ENCODE assay signal across 9 cellular contexts in genomic region chr1:18913065-18913502, GRCh38. TPM values are rescaled to one million over a fixed set of nuclear protein-coding genes. Genes with fewer than 3 reads are reported as not detected.
DNase-seq lines count a peak whose midpoint lies in the region; ATAC-seq and TF ChIP-seq lines count a peak whose summit lies in the region.
"Had no signal": no experiment of that assay in that cellular context is flagged by ENCODE, and none has a peak within 500 bp of the region (broad histone marks: within the 10 kb centered on the region; RNA-seq: fewer than 3 reads in every experiment).

No MANE protein-coding gene starts in this region.

- CTCF ChIA-PET in Calu3 (lab: Charles Lee): interaction anchor here (0.6 to 1.9 kb wide), 12 partner anchors 10 to 183 kb away, joined by 3 to 11 read pairs (median 4); partner anchors contain the start of genes ALDH4A1 and IFFO2

- peak; percentile 91 for TF ChIP-seq CTCF in Calu3 (IDR thresholded peaks at IDR 0.05; ENCODE audit: unreplicated experiment)
- peak; percentile 99 for TF ChIP-seq CTCF in fibroblast of the aortic adventitia (IDR thresholded peaks at IDR 0.05; ENCODE audit: insufficient read depth, low read length)
- TF ChIP-seq CTCF in neutrophil (IDR thresholded peaks at IDR 0.05): peak; percentile 65
- peak in 5 of 7 experiments; percentile 82 to 95 (median 93) for TF ChIP-seq CTCF in stomach (IDR thresholded peaks at IDR 0.05)

- H3K27ac ChIP-seq in neutrophil: no peak overlapping the region
- H3K27ac ChIP-seq in stomach: peak overlapping the region in 4 of 5 donors; percentile 24 to 60 (median 55)

- TF ChIP-seq EP300 in stomach (IDR thresholded peaks at IDR 0.05): no peak

- no peak overlapping the region for H3K27ac Mint-ChIP-seq in Calu3 (ENCODE audit: unreplicated experiment)

- no peak overlapping the region for H3K4me3 Mint-ChIP-seq in Calu3 (ENCODE audit: low read depth, unreplicated experiment)

- H3K36me3 ChIP-seq in neutrophil (no peaks in the 10 kb centered on the region), stomach (peaks cover 16 to 72% (median 71%) of the 10 kb centered on the region in 4 donors)

- peaks cover 16% of the 10 kb centered on the region for H3K36me3 Mint-ChIP-seq in Calu3 (ENCODE audit: insufficient read depth, unreplicated experiment)

- no TSS peak for BruUV-seq in Calu3 (replicated peaks; lab: Mats Ljungman, UMichigan)

- H3K4me1 Mint-ChIP-seq in Calu3 (ENCODE audit: low read depth, unreplicated experiment): no peaks in the 10 kb centered on the region

- DNase-seq in Calu3 (peak; percentile 82), RPMI7951 (ENCODE audit: low read depth) (peak; percentile 74), fibroblast of the aortic adventitia (ENCODE audit: low read depth) (peak; percentile 69), stomach (peak; percentile 86)
- peak; percentile 54 to 58 for DNase-seq in activated T-helper 1 cell treated with anti-CD3 and anti-CD28 coated beads, Interleukin-2, amount 50 U/mL, for 16 hours (ENCODE audit: low read depth in 1 of 2, low spot score in 1 of 2)

- H3K4me3 ChIP-seq in fibroblast of the aortic adventitia (ENCODE audit: low read depth, low read length) (no peak overlapping the region), neutrophil (ENCODE audit: low read depth in 1 of 2, low read length in 1 of 2) (no peak overlapping the region), stomach (no peak overlapping the region)

- peaks cover 13 to 18% of the 10 kb centered on the region in 2 experiments for H3K4me1 ChIP-seq in neutrophil (ENCODE audit: control insufficient read depth in 1 of 2, insufficient read depth in 1 of 2, low read depth in 1 of 2, low read length in 1 of 2)
- peaks cover 1 to 18% (median 14%) of the 10 kb centered on the region in 4 donors for H3K4me1 ChIP-seq in stomach

- TF ChIP-seq POLR2A in stomach (IDR thresholded peaks at IDR 0.05): no peak

- no peaks in the 10 kb centered on the region for H3K9me3 Mint-ChIP-seq in Calu3 (ENCODE audit: low read depth, unreplicated experiment)

- peak; percentile 55 for ATAC-seq in HG03108 (IDR thresholded peaks at IDR 0.05; ENCODE audit: unreplicated experiment)
- ATAC-seq in GM19467 (IDR thresholded peaks at IDR 0.05; ENCODE audit: unreplicated experiment): no peak

- H3K27me3 ChIP-seq in neutrophil (no peaks in the 10 kb centered on the region), stomach (no peaks in the 10 kb centered on the region)

- H3K9me3 ChIP-seq in neutrophil (no peaks in the 10 kb centered on the region), stomach (no peaks in the 10 kb centered on the region)

- H3K27me3 Mint-ChIP-seq in Calu3 (ENCODE audit: unreplicated experiment): no peaks in the 10 kb centered on the region

- intact Hi-C loops in Calu3 (cut with micrococcal nuclease; ENCODE audit: unreplicated experiment): no loop called here
- intact Hi-C loops in stomach (cut with DNase I; ENCODE audit: low total_unique reads): no loop called here

- WGBS in stomach, 5 donors: 16 to 24% (median 19%) methylated on average over 14 of the region's 14 CpGs

RNA-seq across cellular contexts. Expression of gene ALDH4A1, which starts 10.7 kb away (rescaled TPM):
- total RNA-seq in Calu3 (2022) (10.1 and 10.7 TPM in 2 replicates), fibroblast of the aortic adventitia (ENCODE audit: low replicate concordance) (7.8 and 9.5 TPM in 2 replicates), stomach (10 to 100 TPM in 1 of 5 donors, 1 to 10 TPM in 4; 3.5 to 11.0 (median 7.6) TPM)
- 13.1 and 13.4 TPM in 2 replicates for total RNA-seq in RPMI7951 (2014; rRNA removed; shearing (Covaris generic))
- polyA plus RNA-seq in stomach: 10 to 100 TPM in 2 of 3 donors, 1 to 10 TPM in 1; 6.7 to 16.0 (median 11.1) TPM

RNA-seq across cellular contexts. Expression of gene IFFO2, which starts 43.4 kb away (rescaled TPM):
- total RNA-seq in Calu3 (2022): 6.6 and 13.0 TPM in 2 replicates
- 9.1 and 9.9 TPM in 2 replicates for total RNA-seq in RPMI7951 (2014; rRNA removed; shearing (Covaris generic))
- 3.3 and 23.4 TPM in 2 replicates for total RNA-seq in fibroblast of the aortic adventitia (ENCODE audit: low replicate concordance)
- total RNA-seq in stomach: 10 to 100 TPM in 2 of 5 donors, 1 to 10 TPM in 2, under 1 TPM in 1; 0.58 to 47.8 (median 7.7) TPM
- 1 to 10 TPM in 2 of 3 donors, under 1 TPM in 1; 0.92 to 5.1 (median 3.4) TPM for polyA plus RNA-seq in stomach

RNA-seq across cellular contexts. Expression of gene TAS1R2, which starts 53.6 kb away (rescaled TPM):
- total RNA-seq in Calu3 (2022) (not detected in 2 replicates), fibroblast of the aortic adventitia (ENCODE audit: low replicate concordance) (not detected in 2 replicates), stomach (1 to 10 TPM in 1 of 5 donors, not detected in 4; 9.9 TPM)
- not detected in 2 replicates for total RNA-seq in RPMI7951 (2014; rRNA removed; shearing (Covaris generic))
- not detected for polyA plus RNA-seq in stomach
- total RNA-seq: activated CD8-positive, alpha-beta memory T cell treated with anti-CD3 and anti-CD28 coated beads for 36 hours had no signal
